1 cellular context compared by ENCODE assay signal in genomic region chr2:111884592-111884964, GRCh38.
TF ChIP-seq lines count a peak whose summit lies in the region.

No MANE protein-coding gene starts in this region.

TF ChIP-seq in A549, 52 proteins besides CTCF, POLR2A, EP300 and RAD21 (continued from another document):
- TF ChIP-seq PHF8 (IDR thresholded peaks at IDR 0.05; ENCODE audit: borderline replicate concordance, low read depth), result no peak
- no peak for TF ChIP-seq MAX (IDR thresholded peaks at IDR 0.05)
- TF ChIP-seq HDAC2 (IDR thresholded peaks at IDR 0.05), result no peak
- no peak for TF ChIP-seq BCL3 (IDR thresholded peaks at IDR 0.05)
- TF ChIP-seq JUNB (IDR thresholded peaks at IDR 0.05), result no peak
- no peak for TF ChIP-seq ESRRA (IDR thresholded peaks at IDR 0.05; ENCODE audit: borderline replicate concordance, low read length)
